Comparison of ENCODE assay signal across 23 cellular contexts in genomic region chr15:82548700-82549099, GRCh38. TPM values are rescaled to one million over a fixed set of nuclear protein-coding genes. Genes with fewer than 3 reads are reported as not detected.
DNase-seq lines count a peak whose midpoint lies in the region; ATAC-seq and TF ChIP-seq lines count a peak whose summit lies in the region.
"Had no signal": no experiment of that assay in that cellular context is flagged by ENCODE, and none has a peak within 500 bp of the region (broad histone marks: within the 10 kb centered on the region; RNA-seq: fewer than 3 reads in every experiment).

No MANE protein-coding gene starts in this region.

- no peaks in the 10 kb centered on the region for H3K36me3 Mint-ChIP-seq in activated CD8-positive, alpha-beta T cell treated with anti-CD3 and anti-CD28 coated beads for 36 hours (ENCODE audit: low read depth)
- H3K36me3 Mint-ChIP-seq in activated CD8-positive, alpha-beta T cell treated with anti-CD3 and anti-CD28 coated beads, Interleukin-2, amount 10 ng/mL, durations not matched to agents 7 days and 5 days (ENCODE audit: low read depth), result no peaks in the 10 kb centered on the region
- no peaks in the 10 kb centered on the region for H3K36me3 Mint-ChIP-seq in T-helper 2 cell treated with Interferon-gamma antibody and Interleukin-4, amounts not matched to agents 5 μg/mL and 100 μg/mL, for 36 hours (ENCODE audit: low read depth)
- no peaks in the 10 kb centered on the region for H3K36me3 Mint-ChIP-seq in stimulated activated effector memory CD8-positive, alpha-beta T cell treated with anti-CD3 and anti-CD28 coated beads, Interleukin-12 subunit alpha, Interleukin-12 subunit beta, amount 100 ng/mL, for 72 hours
- H3K36me3 Mint-ChIP-seq: activated naive CD4-positive, alpha-beta T cell treated with anti-CD3 and anti-CD28 coated beads, Interleukin-2, amount 10 ng/mL, durations not matched to agents 7 days and 5 days; neural progenitor cell had no signal

- H3K4me1 ChIP-seq in GM23248 (ENCODE audit: insufficient read depth), result peaks cover 10% of the 10 kb centered on the region
- H3K4me1 ChIP-seq: A549, ascending aorta, BLaER1, lower lobe of right lung had no signal

- DNase-seq in activated CD8-positive, alpha-beta T cell treated with anti-CD3 and anti-CD28 coated beads for 36 hours, result peak; percentile 62
- no peak for DNase-seq in activated CD8-positive, alpha-beta T cell treated with anti-CD3 and anti-CD28 coated beads, Interleukin-2, amount 10 ng/mL, durations not matched to agents 7 days and 5 days
- DNase-seq in GM23248, result peak; percentile 27
- peak; percentile 63 for DNase-seq in T-helper 2 cell treated with Interferon-gamma antibody and Interleukin-4, amounts not matched to agents 5 μg/mL and 100 μg/mL, for 36 hours (ENCODE audit: low spot score)
- DNase-seq in stimulated activated effector memory CD8-positive, alpha-beta T cell treated with anti-CD3 and anti-CD28 coated beads, Interleukin-12 subunit alpha, Interleukin-12 subunit beta, amount 100 ng/mL, for 72 hours (ENCODE audit: low spot score in 2 of 2), result no peak
- DNase-seq in COLO829 (ENCODE audit: low spot score), result no peak
- DNase-seq: activated CD4-positive, alpha-beta T cell treated with anti-CD3 and anti-CD28 coated beads for 4 hours; activated CD8-positive, alpha-beta memory T cell treated with anti-CD3 and anti-CD28 coated beads, Interleukin-2, amount 50 U/mL, for 48 hours; activated naive CD4-positive, alpha-beta T cell treated with anti-CD3 and anti-CD28 coated beads, Interleukin-2, amount 10 ng/mL, durations not matched to agents 7 days and 5 days; lower lobe of right lung; NCI-H1417; NCI-H69; Right ventricle myocardium superior; stimulated activated CD4-positive, alpha-beta T cell treated with anti-CD3 and anti-CD28 coated beads, Interleukin-4, amount 100 ng/mL, for 1 hour; substantia nigra had no signal

- H3F3A ChIP-seq in GM23248 (ENCODE audit: insufficient read depth), result peaks cover 5% of the 10 kb centered on the region

- no peak overlapping the region for H3K9ac ChIP-seq in GM23248
- H3K9ac ChIP-seq: BLaER1, neural progenitor cell had no signal

- no peaks in the 10 kb centered on the region for H3K27me3 Mint-ChIP-seq in activated CD8-positive, alpha-beta T cell treated with anti-CD3 and anti-CD28 coated beads for 36 hours
- peaks cover 2% of the 10 kb centered on the region for H3K27me3 Mint-ChIP-seq in activated CD8-positive, alpha-beta T cell treated with anti-CD3 and anti-CD28 coated beads, Interleukin-2, amount 10 ng/mL, durations not matched to agents 7 days and 5 days (ENCODE audit: low read depth)
- peaks cover 13% of the 10 kb centered on the region for H3K27me3 Mint-ChIP-seq in T-helper 2 cell treated with Interferon-gamma antibody and Interleukin-4, amounts not matched to agents 5 μg/mL and 100 μg/mL, for 36 hours (ENCODE audit: low read depth)

- H3K9me3 ChIP-seq in GM23248 (ENCODE audit: low read depth), result no peaks in the 10 kb centered on the region
- H3K9me3 ChIP-seq: A549, ascending aorta, BLaER1, lower lobe of right lung had no signal

- H3K36me3 ChIP-seq in GM23248 (ENCODE audit: low read depth), result no peaks in the 10 kb centered on the region
- H3K36me3 ChIP-seq: BLaER1, lower lobe of right lung, neural progenitor cell had no signal

- H3K4me3 Mint-ChIP-seq in activated CD8-positive, alpha-beta T cell treated with anti-CD3 and anti-CD28 coated beads for 36 hours, result no peak overlapping the region
- H3K4me3 Mint-ChIP-seq in activated CD8-positive, alpha-beta T cell treated with anti-CD3 and anti-CD28 coated beads, Interleukin-2, amount 10 ng/mL, durations not matched to agents 7 days and 5 days, result no peak overlapping the region
- no peak overlapping the region for H3K4me3 Mint-ChIP-seq in T-helper 2 cell treated with Interferon-gamma antibody and Interleukin-4, amounts not matched to agents 5 μg/mL and 100 μg/mL, for 36 hours
- H3K4me3 Mint-ChIP-seq in stimulated activated effector memory CD8-positive, alpha-beta T cell treated with anti-CD3 and anti-CD28 coated beads, Interleukin-12 subunit alpha, Interleukin-12 subunit beta, amount 100 ng/mL, for 72 hours, result no peak overlapping the region
- H3K4me3 Mint-ChIP-seq: activated naive CD4-positive, alpha-beta T cell treated with anti-CD3 and anti-CD28 coated beads, Interleukin-2, amount 10 ng/mL, durations not matched to agents 7 days and 5 days; neural progenitor cell had no signal

- H3K9me3 Mint-ChIP-seq in activated CD8-positive, alpha-beta T cell treated with anti-CD3 and anti-CD28 coated beads for 36 hours, result no peaks in the 10 kb centered on the region
- H3K9me3 Mint-ChIP-seq in activated CD8-positive, alpha-beta T cell treated with anti-CD3 and anti-CD28 coated beads, Interleukin-2, amount 10 ng/mL, durations not matched to agents 7 days and 5 days (ENCODE audit: insufficient read depth), result no peaks in the 10 kb centered on the region
- no peaks in the 10 kb centered on the region for H3K9me3 Mint-ChIP-seq in T-helper 2 cell treated with Interferon-gamma antibody and Interleukin-4, amounts not matched to agents 5 μg/mL and 100 μg/mL, for 36 hours
- no peaks in the 10 kb centered on the region for H3K9me3 Mint-ChIP-seq in stimulated activated effector memory CD8-positive, alpha-beta T cell treated with anti-CD3 and anti-CD28 coated beads, Interleukin-12 subunit alpha, Interleukin-12 subunit beta, amount 100 ng/mL, for 72 hours
- H3K9me3 Mint-ChIP-seq: activated naive CD4-positive, alpha-beta T cell treated with anti-CD3 and anti-CD28 coated beads, Interleukin-2, amount 10 ng/mL, durations not matched to agents 7 days and 5 days; neural progenitor cell had no signal

- H3K4me3 ChIP-seq in GM23248, result no peak overlapping the region
- H3K4me3 ChIP-seq: A549, ascending aorta, BLaER1, lower lobe of right lung, neural progenitor cell had no signal

- CTCF ChIA-PET in activated CD8-positive, alpha-beta T cell treated with anti-CD3 and anti-CD28 coated beads for 36 hours (lab: Charles Lee), result interaction anchor here (2.7 kb wide), 1 partner anchor 18 kb away, joined by 11 read pairs; no protein-coding TSS in a partner anchor
- CTCF ChIA-PET in activated CD8-positive, alpha-beta T cell treated with anti-CD3 and anti-CD28 coated beads, Interleukin-2, amount 10 ng/mL, durations not matched to agents 7 days and 5 days (lab: Charles Lee), result interaction anchor here (1.0 to 2.1 kb wide), 3 partner anchors 9 to 18 kb away, joined by 5 to 7 read pairs (median 7); partner anchors contain the start of gene RPS17

- H3K27ac Mint-ChIP-seq in activated CD8-positive, alpha-beta T cell treated with anti-CD3 and anti-CD28 coated beads for 36 hours, result no peak overlapping the region
- no peak overlapping the region for H3K27ac Mint-ChIP-seq in activated CD8-positive, alpha-beta T cell treated with anti-CD3 and anti-CD28 coated beads, Interleukin-2, amount 10 ng/mL, durations not matched to agents 7 days and 5 days
- no peak overlapping the region for H3K27ac Mint-ChIP-seq in T-helper 2 cell treated with Interferon-gamma antibody and Interleukin-4, amounts not matched to agents 5 μg/mL and 100 μg/mL, for 36 hours
- H3K27ac Mint-ChIP-seq in stimulated activated effector memory CD8-positive, alpha-beta T cell treated with anti-CD3 and anti-CD28 coated beads, Interleukin-12 subunit alpha, Interleukin-12 subunit beta, amount 100 ng/mL, for 72 hours, result no peak overlapping the region
- H3K27ac Mint-ChIP-seq: activated naive CD4-positive, alpha-beta T cell treated with anti-CD3 and anti-CD28 coated beads, Interleukin-2, amount 10 ng/mL, durations not matched to agents 7 days and 5 days; neural progenitor cell; progenitor cell of endocrine pancreas had no signal

- H3K4me1 Mint-ChIP-seq in activated CD8-positive, alpha-beta T cell treated with anti-CD3 and anti-CD28 coated beads for 36 hours (ENCODE audit: low read depth), result peaks cover 5% of the 10 kb centered on the region
- no peaks in the 10 kb centered on the region for H3K4me1 Mint-ChIP-seq in activated CD8-positive, alpha-beta T cell treated with anti-CD3 and anti-CD28 coated beads, Interleukin-2, amount 10 ng/mL, durations not matched to agents 7 days and 5 days (ENCODE audit: low read depth)
- no peaks in the 10 kb centered on the region for H3K4me1 Mint-ChIP-seq in T-helper 2 cell treated with Interferon-gamma antibody and Interleukin-4, amounts not matched to agents 5 μg/mL and 100 μg/mL, for 36 hours (ENCODE audit: low read depth)
- peaks cover 25% of the 10 kb centered on the region for H3K4me1 Mint-ChIP-seq in stimulated activated effector memory CD8-positive, alpha-beta T cell treated with anti-CD3 and anti-CD28 coated beads, Interleukin-12 subunit alpha, Interleukin-12 subunit beta, amount 100 ng/mL, for 72 hours
- H3K4me1 Mint-ChIP-seq: activated naive CD4-positive, alpha-beta T cell treated with anti-CD3 and anti-CD28 coated beads, Interleukin-2, amount 10 ng/mL, durations not matched to agents 7 days and 5 days had no signal

- H3K27ac ChIP-seq in GM23248, result no peak overlapping the region
- H3K27ac ChIP-seq: A549, ascending aorta, BLaER1, lower lobe of right lung, neural progenitor cell had no signal

- no peaks in the 10 kb centered on the region for H3K27me3 ChIP-seq in GM23248 (replicated peaks; ENCODE audit: insufficient read depth)
- H3K27me3 ChIP-seq: ascending aorta, BLaER1, neural progenitor cell had no signal

- POLR2A ChIA-PET in activated CD8-positive, alpha-beta T cell treated with anti-CD3 and anti-CD28 coated beads for 36 hours (lab: Charles Lee), result no interaction called here
- POLR2A ChIA-PET in activated CD8-positive, alpha-beta T cell treated with anti-CD3 and anti-CD28 coated beads, Interleukin-2, amount 10 ng/mL, durations not matched to agents 7 days and 5 days (lab: Charles Lee), result interaction anchor here (1.2 kb wide), 1 partner anchor 8 kb away, joined by 4 read pairs; the partner anchor contains the start of gene RPS17

- ATAC-seq in activated CD8-positive, alpha-beta T cell treated with anti-CD3 and anti-CD28 coated beads for 36 hours, result peak; percentile 80
- ATAC-seq in activated CD8-positive, alpha-beta T cell treated with anti-CD3 and anti-CD28 coated beads, Interleukin-2, amount 10 ng/mL, durations not matched to agents 7 days and 5 days, result no peak
- ATAC-seq in stimulated activated effector memory CD8-positive, alpha-beta T cell treated with anti-CD3 and anti-CD28 coated beads, Interleukin-12 subunit alpha, Interleukin-12 subunit beta, amount 100 ng/mL, for 72 hours, result peak; percentile 94
- ATAC-seq in HG02973 (IDR thresholded peaks at IDR 0.05; ENCODE audit: unreplicated experiment) (no peak), GM18873 (IDR thresholded peaks at IDR 0.05; ENCODE audit: low FRiP score, unreplicated experiment) (no peak)
- ATAC-seq: A549, HepG2, lower lobe of right lung had no signal

- intact Hi-C loops in activated CD8-positive, alpha-beta T cell treated with anti-CD3 and anti-CD28 coated beads for 36 hours (cut with micrococcal nuclease), result no loop called here

- H4K20me1 ChIP-seq in GM23248 (ENCODE audit: insufficient read depth), result no peaks in the 10 kb centered on the region
- H4K20me1 ChIP-seq: BLaER1 had no signal

- H3K79me2 ChIP-seq in GM23248 (ENCODE audit: insufficient read depth), result no peaks in the 10 kb centered on the region

- TF ChIP-seq CTCF in activated CD8-positive, alpha-beta T cell treated with anti-CD3 and anti-CD28 coated beads for 36 hours (IDR thresholded peaks at IDR 0.05), result no peak

- in situ Hi-C loops in GM23248 (cut with MboI), result loop anchor here (25.0 kb wide), 1 partner anchor 464 kb away; the partner anchor contains the start of gene C15orf40

- no peak overlapping the region for H2AFZ ChIP-seq in GM23248
- H2AFZ ChIP-seq: neural progenitor cell had no signal

- WGBS in GM23248 (ENCODE audit: low coverage in 1 of 2, low lambda C conversion rate in 2 of 2, missing lambda C conversion rate in 2 of 2), 2 experiments, result 66 to 73% methylated on average over 2 of the region's 2 CpGs

- no peaks in the 10 kb centered on the region for H3K9me2 ChIP-seq in GM23248 (ENCODE audit: insufficient read depth)

- no peak overlapping the region for H3K4me2 ChIP-seq in GM23248 (ENCODE audit: unreplicated experiment)
- H3K4me2 ChIP-seq: A549, BLaER1, neural progenitor cell had no signal

RNA-seq across cellular contexts. Expression of gene RPS17, which starts 8.4 kb away (rescaled TPM):
- total RNA-seq in activated CD8-positive, alpha-beta T cell treated with anti-CD3 and anti-CD28 coated beads for 36 hours, result 1,000 to 10,000 TPM; 3,057 to 3,069 TPM
- total RNA-seq in activated CD8-positive, alpha-beta T cell treated with anti-CD3 and anti-CD28 coated beads, Interleukin-2, amount 10 ng/mL, durations not matched to agents 7 days and 5 days, result 1,000 to 10,000 TPM; 1,755 to 1,800 TPM
- 1,721 and 1,890 TPM in 2 replicates for total RNA-seq in GM23248 (2014; rRNA removed; shearing (Covaris generic))
- polyA plus RNA-seq in GM23248 (2016; fragmentation: Nextera tagmentation; extraction: Ambion mirVana), result 553 and 581 TPM in 2 replicates

Comparison
In these comparisons a context has a peak if more than half of its experiments do, and no peak if none do; other contexts are left out.
1. ATAC-seq: peak in activated CD8-positive, alpha-beta T cell treated with anti-CD3 and anti-CD28 coated beads for 36 hours (single experiment) and stimulated activated effector memory CD8-positive, alpha-beta T cell treated with anti-CD3 and anti-CD28 coated beads, Interleukin-12 subunit alpha, Interleukin-12 subunit beta, amount 100 ng/mL, for 72 hours (single experiment); none in activated CD8-positive, alpha-beta T cell treated with anti-CD3 and anti-CD28 coated beads, Interleukin-2, amount 10 ng/mL, durations not matched to agents 7 days and 5 days (single experiment), HG02973 (single experiment) and GM18873 (single experiment).
2. DNase-seq: peak in activated CD8-positive, alpha-beta T cell treated with anti-CD3 and anti-CD28 coated beads for 36 hours (single experiment), GM23248 (single experiment) and T-helper 2 cell treated with Interferon-gamma antibody and Interleukin-4, amounts not matched to agents 5 μg/mL and 100 μg/mL, for 36 hours (single experiment); none in activated CD8-positive, alpha-beta T cell treated with anti-CD3 and anti-CD28 coated beads, Interleukin-2, amount 10 ng/mL, durations not matched to agents 7 days and 5 days (single experiment), stimulated activated effector memory CD8-positive, alpha-beta T cell treated with anti-CD3 and anti-CD28 coated beads, Interleukin-12 subunit alpha, Interleukin-12 subunit beta, amount 100 ng/mL, for 72 hours (0 of 2) and COLO829 (single experiment).